Comparison of ENCODE assay signal across 12 cellular contexts in the genomic region with DNA sequence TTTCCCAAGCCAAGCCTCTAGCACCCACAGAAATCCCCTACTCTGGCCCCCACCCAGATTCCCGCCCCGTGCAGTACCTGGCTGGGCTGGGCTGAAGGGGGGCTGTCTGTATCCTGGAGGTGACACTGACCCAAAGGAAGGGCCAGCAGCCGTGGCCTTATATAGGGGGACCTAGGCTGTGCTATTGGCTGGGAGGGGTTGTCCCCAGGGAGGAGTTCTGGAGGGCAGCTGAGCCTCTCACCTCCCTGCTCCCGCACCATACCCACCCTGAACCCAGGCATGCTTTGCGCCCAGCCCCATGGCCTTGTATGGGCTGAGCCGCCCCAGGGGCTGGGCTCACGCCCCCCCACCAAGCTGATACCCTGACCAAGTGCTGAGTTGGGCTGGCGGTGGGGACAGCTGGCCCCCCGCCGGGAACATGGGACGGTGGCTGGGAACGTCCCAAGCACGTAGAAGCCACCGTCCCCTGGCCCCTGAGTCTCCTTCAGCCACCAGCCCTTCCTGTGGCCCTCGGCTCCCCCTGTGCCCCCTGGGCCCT. TPM values are rescaled to one million over a fixed set of nuclear protein-coding genes. Genes with fewer than 3 reads are reported as not detected.
DNase-seq lines count a peak whose midpoint lies in the region; ATAC-seq and TF ChIP-seq lines count a peak whose summit lies in the region.
"Had no signal": no experiment of that assay in that cellular context is flagged by ENCODE, and none has a peak within 500 bp of the region (broad histone marks: within the 10 kb centered on the region; RNA-seq: fewer than 3 reads in every experiment).

TSS of gene CKM (minus strand) at position 132 of the 538 bp plus-strand sequence. CDS start 3,162 bp downstream, outside the sequence.

- no peak within 1 kb of the TSS for H2AFZ ChIP-seq in H9 (ENCODE audit: low read length)

- no peaks in the 10 kb centered on the region for H3K36me3 ChIP-seq in skeletal muscle satellite cell (ENCODE audit: insufficient read depth, low read length)
- H3K36me3 ChIP-seq in effector memory CD4-positive, alpha-beta T cell (ENCODE audit: control insufficient read depth, insufficient read depth, low read length): no peaks in the 10 kb centered on the region

- H2BK5ac ChIP-seq in H9 (ENCODE audit: insufficient read length, low read length): no peak within 1 kb of the TSS

- H3K9me3 ChIP-seq in H9 (ENCODE audit: control insufficient read depth, low read depth, low read length) (no peaks in the 10 kb centered on the region), iPS-18c (ENCODE audit: control insufficient read depth, insufficient read depth, low read length) (peaks cover 2% of the 10 kb centered on the region), skeletal muscle satellite cell (replicated peaks; ENCODE audit: low read length) (no peaks in the 10 kb centered on the region)
- H3K9me3 ChIP-seq in effector memory CD4-positive, alpha-beta T cell (ENCODE audit: control insufficient read depth, low read length): no peaks in the 10 kb centered on the region

- peaks cover 49% of the 10 kb centered on the region for H3K27me3 Mint-ChIP-seq in H9 (ENCODE audit: low read depth)
- H3K27me3 Mint-ChIP-seq in activated CD4-positive, alpha-beta T cell treated with anti-CD3 and anti-CD28 coated beads, Interleukin-2, amount 10 ng/mL, durations not matched to agents 24 days and 14 days: peaks cover 26% of the 10 kb centered on the region

- intact Hi-C loops in dorsolateral prefrontal cortex (cut with DNase I): no loop called here
- intact Hi-C loops in activated CD4-positive, alpha-beta T cell treated with anti-CD3 and anti-CD28 coated beads, Interleukin-2, amount 10 ng/mL, durations not matched to agents 24 days and 14 days (cut with micrococcal nuclease): no loop called here

- no peak for ATAC-seq in HG03159 (IDR thresholded peaks at IDR 0.05; ENCODE audit: unreplicated experiment)

- H4K8ac ChIP-seq in H9 (replicated peaks; ENCODE audit: insufficient read length, low read depth, low read length): no peak within 1 kb of the TSS

- no peaks in the 10 kb centered on the region for H3K23me2 ChIP-seq in H9 (ENCODE audit: insufficient read length, low read depth, low read length, poor library complexity, severe bottlenecking)

- H4K5ac ChIP-seq in H9 (ENCODE audit: insufficient read length, low read depth, low read length): no peak within 1 kb of the TSS

- H4K20me1 ChIP-seq in H9 (ENCODE audit: control insufficient read depth, insufficient read depth, insufficient read length): no peaks in the 10 kb centered on the region

- no peak within 1 kb of the TSS for H2BK12ac ChIP-seq in H9 (ENCODE audit: insufficient read length, low read depth, low read length)

- H3K23ac ChIP-seq in H9 (ENCODE audit: insufficient read length, low read depth, low read length): no peak within 1 kb of the TSS

- peaks cover 15 to 28% of the 10 kb centered on the region in 2 experiments for H3K4me1 Mint-ChIP-seq in H9
- H3K4me1 Mint-ChIP-seq in activated CD4-positive, alpha-beta T cell treated with anti-CD3 and anti-CD28 coated beads, Interleukin-2, amount 10 ng/mL, durations not matched to agents 24 days and 14 days: peaks cover 3% of the 10 kb centered on the region

- H2BK120ac ChIP-seq in H9 (ENCODE audit: low read depth, low read length, poor library complexity, severe bottlenecking): no peak within 1 kb of the TSS

- H3K79me2 ChIP-seq in H9 (ENCODE audit: insufficient read depth, low read length): no peaks in the 10 kb centered on the region

- no peak within 1 kb of the TSS for H3K27ac ChIP-seq in H9 (ENCODE audit: insufficient read length, low read depth, low read length)
- H3K27ac ChIP-seq in dorsolateral prefrontal cortex: no peak within 1 kb of the TSS
- no peak within 1 kb of the TSS for H3K27ac ChIP-seq in effector memory CD4-positive, alpha-beta T cell (ENCODE audit: insufficient read depth, low read length, poor library complexity, severe bottlenecking)

- no peak within 1 kb of the TSS for H3T11ph ChIP-seq in H9 (ENCODE audit: low read length)

- no peak within 1 kb of the TSS for H2BK15ac ChIP-seq in H9 (ENCODE audit: low read depth, low read length)

- H3K9me3 Mint-ChIP-seq in H9: no peaks in the 10 kb centered on the region; a peak in 1 of 5 replicates
- no peaks in the 10 kb centered on the region for H3K9me3 Mint-ChIP-seq in activated CD4-positive, alpha-beta T cell treated with anti-CD3 and anti-CD28 coated beads, Interleukin-2, amount 10 ng/mL, durations not matched to agents 24 days and 14 days
- H3K9me3 Mint-ChIP-seq: activated CD4-positive, alpha-beta memory T cell treated with anti-CD3 and anti-CD28 coated beads, Interleukin-2, amount 10 ng/mL, durations not matched to agents 7 days and 5 days; activated naive CD8-positive, alpha-beta T cell treated with anti-CD3 and anti-CD28 coated beads, Interleukin-2, amount 10 ng/mL, durations not matched to agents 7 days and 5 days had no signal

- H3K4ac ChIP-seq in H9 (ENCODE audit: low read depth, low read length): no peak within 1 kb of the TSS

- H2AK5ac ChIP-seq in H9 (ENCODE audit: insufficient read length, low read length): no peak within 1 kb of the TSS

- H3K27ac Mint-ChIP-seq in H9: peak within 1 kb of the TSS in 1 of 3 experiments; percentile 80; a peak in 1 of 7 replicates
- H3K27ac Mint-ChIP-seq in activated CD4-positive, alpha-beta T cell treated with anti-CD3 and anti-CD28 coated beads, Interleukin-2, amount 10 ng/mL, durations not matched to agents 24 days and 14 days: no peak within 1 kb of the TSS
- H3K27ac Mint-ChIP-seq: activated CD4-positive, alpha-beta memory T cell treated with anti-CD3 and anti-CD28 coated beads, Interleukin-2, amount 10 ng/mL, durations not matched to agents 7 days and 5 days; activated naive CD8-positive, alpha-beta T cell treated with anti-CD3 and anti-CD28 coated beads, Interleukin-2, amount 10 ng/mL, durations not matched to agents 7 days and 5 days had no signal

- no CpG with 5 or more reads among the region's 15 CpGs for WGBS in H9 (ENCODE audit: extremely low coverage, insufficient read length, low lambda C conversion rate)

- H3K4me2 ChIP-seq in H9 (ENCODE audit: insufficient read depth, insufficient read length, low read length) (peak within 1 kb of the TSS; percentile 72), skeletal muscle satellite cell (ENCODE audit: low read length) (peak within 1 kb of the TSS; percentile 37)

- TF ChIP-seq CTCF in H9 (conservative IDR thresholded peaks at IDR 0.05): no peak
- TF ChIP-seq CTCF in dorsolateral prefrontal cortex (IDR thresholded peaks at IDR 0.05 in 54 of 56, conservative IDR thresholded peaks at IDR 0.05 in 2 of 56; ENCODE audit: low read depth in 1 of 56, partially characterized antibody in 56 of 56): no peak

- no peak within 1 kb of the TSS for H2BK20ac ChIP-seq in H9 (ENCODE audit: low read depth, low read length, poor library complexity, severe bottlenecking)

- no peak within 1 kb of the TSS for H3K56ac ChIP-seq in H9 (ENCODE audit: insufficient read length, low read depth, low read length)

- no peak within 1 kb of the TSS for H4K91ac ChIP-seq in H9 (ENCODE audit: insufficient read length, low read depth, low read length)

- H3K79me1 ChIP-seq in H9 (ENCODE audit: insufficient read depth, low read depth, low read length, poor library complexity, severe bottlenecking): no peaks in the 10 kb centered on the region

- peak within 1 kb of the TSS; percentile 13 for H3K18ac ChIP-seq in H9 (ENCODE audit: insufficient read length, low read depth, low read length)

- H3K27me3 ChIP-seq in H9 (ENCODE audit: insufficient read depth, low read length) (no peaks in the 10 kb centered on the region), dorsolateral prefrontal cortex (peaks cover 0 to 28% (median 7%) of the 10 kb centered on the region in 45 donors), skeletal muscle satellite cell (ENCODE audit: control insufficient read depth, insufficient read depth, low read length) (peaks cover 31% of the 10 kb centered on the region)
- peaks cover 24% of the 10 kb centered on the region for H3K27me3 ChIP-seq in effector memory CD4-positive, alpha-beta T cell (replicated peaks; ENCODE audit: control insufficient read depth, insufficient read depth, low read length, poor library complexity, severe bottlenecking)

- H3K9ac ChIP-seq in H9 (ENCODE audit: extremely low read depth, insufficient read length, low read length): no peak within 1 kb of the TSS
- H3K9ac ChIP-seq in skeletal muscle satellite cell (ENCODE audit: low read depth, low read length): no peak within 1 kb of the TSS

- peak within 1 kb of the TSS; percentile 1; the same call in 1 of the 2 replicates for H3K14ac ChIP-seq in H9 (ENCODE audit: insufficient read depth, low read length)

- H3K36me3 Mint-ChIP-seq in H9 (ENCODE audit: insufficient read depth in 1 of 3, low read depth in 3 of 3): no peaks in the 10 kb centered on the region
- H3K36me3 Mint-ChIP-seq in activated CD4-positive, alpha-beta T cell treated with anti-CD3 and anti-CD28 coated beads, Interleukin-2, amount 10 ng/mL, durations not matched to agents 24 days and 14 days (ENCODE audit: low read depth): no peaks in the 10 kb centered on the region
- H3K36me3 Mint-ChIP-seq: activated naive CD8-positive, alpha-beta T cell treated with anti-CD3 and anti-CD28 coated beads, Interleukin-2, amount 10 ng/mL, durations not matched to agents 7 days and 5 days had no signal

- H3K4me1 ChIP-seq in H9 (ENCODE audit: insufficient read depth, low read length): no peaks in the 10 kb centered on the region
- no peaks in the 10 kb centered on the region for H3K4me1 ChIP-seq in skeletal muscle satellite cell (ENCODE audit: control insufficient read depth, insufficient read depth, low read length)
- no peaks in the 10 kb centered on the region for H3K4me1 ChIP-seq in effector memory CD4-positive, alpha-beta T cell (ENCODE audit: control insufficient read depth, insufficient read depth, low read length, poor library complexity, severe bottlenecking)

- peak within 1 kb of the TSS; percentile 39 to 63 for H3K4me3 Mint-ChIP-seq in H9
- no peak within 1 kb of the TSS for H3K4me3 Mint-ChIP-seq in activated CD4-positive, alpha-beta T cell treated with anti-CD3 and anti-CD28 coated beads, Interleukin-2, amount 10 ng/mL, durations not matched to agents 24 days and 14 days
- H3K4me3 Mint-ChIP-seq: activated CD4-positive, alpha-beta memory T cell treated with anti-CD3 and anti-CD28 coated beads, Interleukin-2, amount 10 ng/mL, durations not matched to agents 7 days and 5 days; activated naive CD8-positive, alpha-beta T cell treated with anti-CD3 and anti-CD28 coated beads, Interleukin-2, amount 10 ng/mL, durations not matched to agents 7 days and 5 days had no signal

- DNase-seq in H9 (no peak), dorsolateral prefrontal cortex (no peak), DMS114 treated with DMSO at 0.1 percent for 48 hours (lab: John Stamatoyannopoulos, UW; ENCODE audit: unreplicated experiment) (no peak)
- no peak for DNase-seq in activated CD4-positive, alpha-beta T cell treated with anti-CD3 and anti-CD28 coated beads, Interleukin-2, amount 10 ng/mL, durations not matched to agents 24 days and 14 days
- no peak for DNase-seq in effector memory CD4-positive, alpha-beta T cell
- DNase-seq: activated CD4-positive, alpha-beta memory T cell treated with anti-CD3 and anti-CD28 coated beads, Interleukin-2, amount 10 ng/mL, durations not matched to agents 7 days and 5 days; activated naive CD8-positive, alpha-beta T cell treated with anti-CD3 and anti-CD28 coated beads, Interleukin-2, amount 10 ng/mL, durations not matched to agents 7 days and 5 days; NCI-H510A had no signal

- H3K4me3 ChIP-seq in dorsolateral prefrontal cortex (peak within 1 kb of the TSS in 49 of 59 donors; percentile 1 to 55 (median 36)), iPS-18c (ENCODE audit: insufficient read depth, low read depth, low read length) (peak within 1 kb of the TSS; percentile 30), skeletal muscle satellite cell (ENCODE audit: low read length) (no peak within 1 kb of the TSS)
- no peak within 1 kb of the TSS for H3K4me3 ChIP-seq in effector memory CD4-positive, alpha-beta T cell (ENCODE audit: insufficient read depth, low read depth, low read length, poor library complexity, severe bottlenecking)

RNA-seq across cellular contexts. Expression of gene CKM, which starts in this region (rescaled TPM):
- 0.13 TPM in 1 of 2 replicates, not detected in the other for total RNA-seq in H9 (2021)
- under 1 TPM in 1 of 120 experiments, not detected in 119; 0.27 TPM for total RNA-seq in dorsolateral prefrontal cortex
- 0.25 and 7.4 TPM in 2 replicates for total RNA-seq in skeletal muscle satellite cell (2012; rRNA removed)
- not detected in 2 replicates for total RNA-seq in activated CD4-positive, alpha-beta T cell treated with anti-CD3 and anti-CD28 coated beads, Interleukin-2, amount 10 ng/mL, durations not matched to agents 24 days and 14 days
- total RNA-seq: activated CD4-positive, alpha-beta memory T cell treated with anti-CD3 and anti-CD28 coated beads, Interleukin-2, amount 10 ng/mL, durations not matched to agents 7 days and 5 days; activated naive CD8-positive, alpha-beta T cell treated with anti-CD3 and anti-CD28 coated beads, Interleukin-2, amount 10 ng/mL, durations not matched to agents 7 days and 5 days; pulmonary artery endothelial cell had no signal

Comparison
In these comparisons a context has a peak if more than half of its experiments do, and no peak if none do; other contexts are left out.
1. H3K4me3 ChIP-seq: peak in dorsolateral prefrontal cortex (49 of 59) and iPS-18c (single experiment); none in skeletal muscle satellite cell (single experiment) and effector memory CD4-positive, alpha-beta T cell (single experiment).